In genomic region chr17:58219789-58220183, GRCh38 we compare ENCODE assay signal across 8 cellular contexts. TPM values are rescaled to one million over a fixed set of nuclear protein-coding genes. Genes with fewer than 3 reads are reported as not detected.
DNase-seq lines count a peak whose midpoint lies in the region; ATAC-seq and TF ChIP-seq lines count a peak whose summit lies in the region.

No MANE protein-coding gene starts in this region.

- H3K36me3 ChIP-seq in BLaER1 = no peaks in the 10 kb centered on the region; the same call in 1 of the 2 replicates
- H3K36me3 ChIP-seq in breast epithelium = no peaks in the 10 kb centered on the region

- H3K4me2 ChIP-seq in BLaER1 = peak overlapping the region; percentile 70

- H3K9me3 ChIP-seq in BLaER1 (no peaks in the 10 kb centered on the region), breast epithelium (no peaks in the 10 kb centered on the region)

- H3K9me3 Mint-ChIP-seq in naive B cell = no peaks in the 10 kb centered on the region

- H3K4me1 Mint-ChIP-seq in naive B cell = peaks cover 15 to 25% (median 15%) of the 10 kb centered on the region in 3 donors

- peak overlapping the region; percentile 86 to 99 (median 96) for H3K4me3 Mint-ChIP-seq in naive B cell

- H3K36me3 Mint-ChIP-seq in naive B cell = no peaks in the 10 kb centered on the region

- DNase-seq in Jurkat, Clone E6-1 (ENCODE audit: low read depth, low spot score) = no peak
- no peak for DNase-seq in breast epithelium (ENCODE audit: low spot score in 2 of 2)
- DNase-seq in naive B cell = no peak
- no peak for DNase-seq in sciatic nerve (ENCODE audit: low spot score)
- DNase-seq in SIG-M5 treated with dmso at 0.1 percent for 504 hours (lab: John Stamatoyannopoulos, UW; ENCODE audit: unreplicated experiment) = no peak
- DNase-seq in SK-N-DZ (ENCODE audit: low spot score) = no peak

- H3K27ac Mint-ChIP-seq in naive B cell = peak overlapping the region; percentile 96 to 99 (median 97)

- H3K4me3 ChIP-seq in BLaER1 (peak overlapping the region; percentile 69), breast epithelium (peak overlapping the region; percentile 65 to 87 (median 81))
- H3K4me3 ChIP-seq in Jurkat, Clone E6-1 (ENCODE audit: low read length) = peak overlapping the region; percentile 86

- H3K27me3 Mint-ChIP-seq in naive B cell = peaks cover 0 to 7% (median 0%) of the 10 kb centered on the region in 3 donors

- no peak overlapping the region for H3K9ac ChIP-seq in BLaER1

- H3K27ac ChIP-seq in BLaER1 (peak overlapping the region; percentile 40; the same call in 1 of the 2 replicates), breast epithelium (peak overlapping the region; percentile 90 to 91)

- H3K27me3 ChIP-seq in BLaER1 (no peaks in the 10 kb centered on the region), breast epithelium (peaks cover 0 to 3% of the 10 kb centered on the region in 2 donors)

- H4K20me1 ChIP-seq in BLaER1 = no peaks in the 10 kb centered on the region

- TF ChIP-seq CTCF in breast epithelium (IDR thresholded peaks at IDR 0.05) = no peak

- ATAC-seq in naive B cell (ENCODE audit: low read depth in 2 of 2) (no peak), sciatic nerve (no peak), GM18907 (IDR thresholded peaks at IDR 0.05; ENCODE audit: unreplicated experiment) (no peak)

- H3K4me1 ChIP-seq in BLaER1 = peaks cover 19% of the 10 kb centered on the region
- H3K4me1 ChIP-seq in breast epithelium = no peaks in the 10 kb centered on the region

- intact Hi-C loops in breast epithelium (cut with DNase I; ENCODE audit: low total_unique reads) (no loop called here), sciatic nerve (cut with DNase I) (no loop called here)

- no peak for TF ChIP-seq POLR2A in breast epithelium (IDR thresholded peaks at IDR 0.05)

RNA-seq across cellular contexts. Expression of gene MKS1, which starts 0.7 kb away (rescaled TPM):
- polyA plus RNA-seq in Jurkat, Clone E6-1 (2012; ENCODE audit: insufficient read depth, insufficient read length) = 37.2 TPM
- 10 to 100 TPM in 2 of 3 donors, 1 to 10 TPM in 1; 8.0 to 21.1 (median 15.1) TPM for total RNA-seq in breast epithelium
- 1 to 10 TPM; 2.1 to 7.0 (median 3.7) TPM for polyA plus RNA-seq in naive B cell (ENCODE audit: low read depth in 6 of 6)
- 18.7 TPM for total RNA-seq in sciatic nerve
- 32.5 and 41.0 TPM in 2 replicates for polyA plus RNA-seq in SK-N-DZ (2014; cell fraction: cytosol; rRNA removed)
- 111 and 119 TPM in 2 replicates for polyA plus RNA-seq in SK-N-DZ (2014; cell fraction: nucleus; rRNA removed)

RNA-seq across cellular contexts. Expression of gene LPO, which starts 18.6 kb away (rescaled TPM):
- not detected for polyA plus RNA-seq in Jurkat, Clone E6-1 (2012; ENCODE audit: insufficient read depth, insufficient read length)
- total RNA-seq in breast epithelium (under 1 TPM in 1 of 3 donors, not detected in 2; 0.29 TPM), sciatic nerve (not detected)
- polyA plus RNA-seq in naive B cell (ENCODE audit: low read depth in 6 of 6) = not detected
- polyA plus RNA-seq in SK-N-DZ (2014; cell fraction: cytosol; rRNA removed) = not detected in 2 replicates
- not detected in 2 replicates for polyA plus RNA-seq in SK-N-DZ (2014; cell fraction: nucleus; rRNA removed)

RNA-seq across cellular contexts. Expression of gene EPX, which starts 27.3 kb away (rescaled TPM):
- not detected for polyA plus RNA-seq in Jurkat, Clone E6-1 (2012; ENCODE audit: insufficient read depth, insufficient read length)
- total RNA-seq in breast epithelium (not detected), sciatic nerve (not detected)
- not detected for polyA plus RNA-seq in naive B cell (ENCODE audit: low read depth in 6 of 6)
- not detected in 2 replicates for polyA plus RNA-seq in SK-N-DZ (2014; cell fraction: cytosol; rRNA removed)
- polyA plus RNA-seq in SK-N-DZ (2014; cell fraction: nucleus; rRNA removed) = not detected in 2 replicates

RNA-seq across cellular contexts. Expression of gene OR4D2, which starts 53.0 kb away (rescaled TPM):
- not detected for polyA plus RNA-seq in Jurkat, Clone E6-1 (2012; ENCODE audit: insufficient read depth, insufficient read length)
- total RNA-seq in breast epithelium = not detected
- not detected for polyA plus RNA-seq in naive B cell (ENCODE audit: low read depth in 6 of 6)
- total RNA-seq in sciatic nerve = not detected
- polyA plus RNA-seq in SK-N-DZ (2014; cell fraction: cytosol; rRNA removed) = not detected in 2 replicates
- not detected in 2 replicates for polyA plus RNA-seq in SK-N-DZ (2014; cell fraction: nucleus; rRNA removed)
